Comparison of ENCODE assay signal across 1 cellular context in the genomic region with DNA sequence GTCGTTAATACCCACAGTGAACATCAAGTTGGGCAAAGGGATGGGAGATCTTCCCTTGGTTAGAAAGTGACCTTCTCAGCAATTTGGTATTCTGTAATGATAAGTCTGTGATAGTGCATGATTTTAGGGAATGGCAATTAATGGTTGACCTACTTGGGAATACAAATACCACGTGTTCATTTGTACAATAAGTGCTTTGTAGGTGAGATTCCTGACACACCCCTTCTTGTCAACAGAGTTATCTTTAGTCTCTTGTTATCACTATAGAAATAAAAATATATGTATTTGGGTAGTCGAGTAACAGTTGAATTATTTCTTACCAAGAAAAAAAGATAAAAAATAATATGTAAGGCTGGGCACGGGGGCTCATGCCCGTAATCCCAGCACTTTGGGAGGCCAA.
TF ChIP-seq lines count a peak whose summit lies in the region.

No MANE protein-coding gene starts in this region.

TF ChIP-seq in IMR-90, 13 proteins besides CTCF, POLR2A, EP300 and RAD21:
- no peak for TF ChIP-seq MAFK (IDR thresholded peaks at IDR 0.05; ENCODE audit: low read depth, low read length)
- no peak for TF ChIP-seq USF2 (IDR thresholded peaks at IDR 0.05; ENCODE audit: low read depth, low read length)
- no peak for TF ChIP-seq RCOR1 (IDR thresholded peaks at IDR 0.05; ENCODE audit: insufficient replicate concordance, low read length)
- no peak for TF ChIP-seq SMC3 (IDR thresholded peaks at IDR 0.05; ENCODE audit: low read depth, low read length)
- no peak for TF ChIP-seq CHD1 (IDR thresholded peaks at IDR 0.05; ENCODE audit: low read depth, low read length)
- TF ChIP-seq, protein P1, sequence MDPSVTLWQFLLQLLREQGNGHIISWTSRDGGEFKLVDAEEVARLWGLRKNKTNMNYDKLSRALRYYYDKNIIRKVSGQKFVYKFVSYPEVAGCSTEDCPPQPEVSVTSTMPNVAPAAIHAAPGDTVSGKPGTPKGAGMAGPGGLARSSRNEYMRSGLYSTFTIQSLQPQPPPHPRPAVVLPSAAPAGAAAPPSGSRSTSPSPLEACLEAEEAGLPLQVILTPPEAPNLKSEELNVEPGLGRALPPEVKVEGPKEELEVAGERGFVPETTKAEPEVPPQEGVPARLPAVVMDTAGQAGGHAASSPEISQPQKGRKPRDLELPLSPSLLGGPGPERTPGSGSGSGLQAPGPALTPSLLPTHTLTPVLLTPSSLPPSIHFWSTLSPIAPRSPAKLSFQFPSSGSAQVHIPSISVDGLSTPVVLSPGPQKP (IDR thresholded peaks at IDR 0.05; ENCODE audit: borderline replicate concordance, low read depth, low read length), result no peak
- no peak for TF ChIP-seq MAZ (IDR thresholded peaks at IDR 0.05; ENCODE audit: borderline replicate concordance, low read depth, low read length)
- no peak for TF ChIP-seq FOS (IDR thresholded peaks at IDR 0.05; ENCODE audit: low read depth, low read length)
- TF ChIP-seq NFE2L2 (IDR thresholded peaks at IDR 0.05; ENCODE audit: low read depth, low read length), result no peak
- TF ChIP-seq MXI1 (IDR thresholded peaks at IDR 0.05; ENCODE audit: borderline replicate concordance, low read depth, low read length), result no peak
- no peak for TF ChIP-seq CEBPB (IDR thresholded peaks at IDR 0.05; ENCODE audit: low read depth, low read length)
- no peak for TF ChIP-seq BHLHE40 (IDR thresholded peaks at IDR 0.05; ENCODE audit: low read depth, low read length)
- TF ChIP-seq RFX5 (IDR thresholded peaks at IDR 0.05; ENCODE audit: low read depth, low read length), result no peak
